ENCODE assay signal across 1 cellular context in the genomic region with DNA sequence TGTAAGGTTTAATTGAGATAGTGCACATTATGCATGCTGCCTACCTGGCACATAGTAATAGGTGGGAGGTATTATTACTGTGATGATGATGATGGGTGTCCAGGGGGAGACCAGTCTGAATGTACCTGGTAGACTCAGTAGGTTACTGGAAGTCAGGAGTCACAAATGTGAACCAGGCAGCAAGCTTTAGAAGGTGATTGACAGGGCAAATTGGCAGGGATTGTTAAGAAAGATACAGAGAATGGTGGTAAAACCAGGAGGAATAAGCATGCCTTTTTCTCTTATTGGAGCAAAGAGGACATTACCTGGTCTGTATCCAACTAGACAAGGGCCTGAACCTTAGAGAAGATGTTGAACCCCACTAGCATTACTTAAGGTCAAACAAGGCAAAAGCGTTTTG.
TF ChIP-seq lines count a peak whose summit lies in the region.

No MANE protein-coding gene starts in this region.

TF ChIP-seq in K562, 482 proteins besides CTCF, POLR2A, EP300 and RAD21 (continued from another document):
- peak; percentile 82 for TF ChIP-seq PKNOX1 (IDR thresholded peaks at IDR 0.05)
